Comparison of ENCODE assay signal across 1 cellular context in genomic region chr12:105336411-105336810, GRCh38.
TF ChIP-seq lines count a peak whose summit lies in the region.

No MANE protein-coding gene starts in this region.

TF ChIP-seq in GM12878, 131 proteins besides CTCF, POLR2A, EP300 and RAD21:
- TF ChIP-seq, protein P1, sequence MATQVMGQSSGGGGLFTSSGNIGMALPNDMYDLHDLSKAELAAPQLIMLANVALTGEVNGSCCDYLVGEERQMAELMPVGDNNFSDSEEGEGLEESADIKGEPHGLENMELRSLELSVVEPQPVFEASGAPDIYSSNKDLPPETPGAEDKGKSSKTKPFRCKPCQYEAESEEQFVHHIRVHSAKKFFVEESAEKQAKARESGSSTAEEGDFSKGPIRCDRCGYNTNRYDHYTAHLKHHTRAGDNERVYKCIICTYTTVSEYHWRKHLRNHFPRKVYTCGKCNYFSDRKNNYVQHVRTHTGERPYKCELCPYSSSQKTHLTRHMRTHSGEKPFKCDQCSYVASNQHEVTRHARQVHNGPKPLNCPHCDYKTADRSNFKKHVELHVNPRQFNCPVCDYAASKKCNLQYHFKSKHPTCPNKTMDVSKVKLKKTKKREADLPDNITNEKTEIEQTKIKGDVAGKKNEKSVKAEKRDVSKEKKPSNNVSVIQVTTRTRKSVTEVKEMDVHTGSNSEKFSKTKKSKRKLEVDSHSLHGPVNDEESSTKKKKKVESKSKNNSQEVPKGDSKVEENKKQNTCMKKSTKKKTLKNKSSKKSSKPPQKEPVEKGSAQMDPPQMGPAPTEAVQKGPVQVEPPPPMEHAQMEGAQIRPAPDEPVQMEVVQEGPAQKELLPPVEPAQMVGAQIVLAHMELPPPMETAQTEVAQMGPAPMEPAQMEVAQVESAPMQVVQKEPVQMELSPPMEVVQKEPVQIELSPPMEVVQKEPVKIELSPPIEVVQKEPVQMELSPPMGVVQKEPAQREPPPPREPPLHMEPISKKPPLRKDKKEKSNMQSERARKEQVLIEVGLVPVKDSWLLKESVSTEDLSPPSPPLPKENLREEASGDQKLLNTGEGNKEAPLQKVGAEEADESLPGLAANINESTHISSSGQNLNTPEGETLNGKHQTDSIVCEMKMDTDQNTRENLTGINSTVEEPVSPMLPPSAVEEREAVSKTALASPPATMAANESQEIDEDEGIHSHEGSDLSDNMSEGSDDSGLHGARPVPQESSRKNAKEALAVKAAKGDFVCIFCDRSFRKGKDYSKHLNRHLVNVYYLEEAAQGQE (IDR thresholded peaks at IDR 0.05; ENCODE audit: low read depth, low read length) = no peak
- TF ChIP-seq NRF1 (conservative IDR thresholded peaks at IDR 0.05; ENCODE audit: low read depth, low read length) = no peak
TF ChIP-seq in GM12878: peak in this region for 0.
